19 cellular contexts compared by ENCODE assay signal in the genomic region with DNA sequence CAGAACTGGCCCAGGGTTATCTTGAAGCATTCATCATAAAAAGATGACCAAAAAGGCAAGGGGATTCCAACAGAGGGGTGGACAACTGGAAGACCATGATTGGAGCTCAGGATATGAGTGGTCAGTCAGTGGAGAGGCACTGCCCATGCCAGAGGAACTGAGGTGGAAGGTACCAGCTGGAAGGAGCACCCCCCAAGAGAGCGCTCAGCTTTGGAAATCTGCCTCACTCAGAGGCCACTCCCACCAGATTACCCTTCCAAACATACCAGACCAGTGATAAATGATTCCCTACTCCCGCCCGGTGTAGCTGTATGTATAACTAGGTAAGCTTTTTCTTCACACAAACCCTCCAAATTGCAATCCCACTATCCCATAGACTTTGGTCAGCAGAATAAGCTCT.
DNase-seq lines count a peak whose midpoint lies in the region; ATAC-seq, FAIRE-seq and TF ChIP-seq lines count a peak whose summit lies in the region.
"Had no signal": no experiment of that assay in that cellular context is flagged by ENCODE, and none has a peak within 500 bp of the region (broad histone marks: within the 10 kb centered on the region; RNA-seq: fewer than 3 reads in every experiment).

No MANE protein-coding gene starts in this region.

- H3K9me3 ChIP-seq in astrocyte (ENCODE audit: insufficient read depth, low read depth, low read length) (no peaks in the 10 kb centered on the region), H1 (ENCODE audit: insufficient read depth in 2 of 2, low read depth in 1 of 2, low read length in 1 of 2) (no peaks in the 10 kb centered on the region)
- H3K9me3 ChIP-seq: A549, BLaER1 had no signal

- H3K79me2 ChIP-seq in astrocyte (ENCODE audit: insufficient read depth, low read length) = no peaks in the 10 kb centered on the region
- H3K79me2 ChIP-seq in H1 (ENCODE audit: control insufficient read depth in 1 of 2, insufficient read depth in 2 of 2, low read length in 2 of 2) = no peaks in the 10 kb centered on the region

- no peak overlapping the region for H4K8ac ChIP-seq in H1 (ENCODE audit: extremely low read depth, insufficient read depth, low read length)

- no peak overlapping the region for H3K14ac ChIP-seq in H1 (ENCODE audit: insufficient read length)

- H3K4me3 ChIP-seq in astrocyte (ENCODE audit: insufficient read depth, low read depth, low read length) = no peak overlapping the region
- no peak overlapping the region for H3K4me3 ChIP-seq in H1 (ENCODE audit: extremely low read depth in 1 of 4, insufficient read depth in 2 of 4, low read depth in 3 of 4, low read length in 4 of 4)
- H3K4me3 ChIP-seq: A549, BLaER1 had no signal

- intact Hi-C loops in activated CD8-positive, alpha-beta T cell treated with anti-CD3 and anti-CD28 coated beads for 36 hours (cut with micrococcal nuclease) = no loop called here

- FAIRE-seq in astrocyte (lab: Jason Lieb, UNC) (no peak), H1 (lab: Jason Lieb, UNC) (no peak)
- FAIRE-seq: GM18507, HTR-8/SVneo had no signal

- POLR2A ChIA-PET in H1 (lab: Charles Lee; ENCODE audit: partially characterized antibody) = no interaction called here
- POLR2A ChIA-PET in activated CD8-positive, alpha-beta T cell treated with anti-CD3 and anti-CD28 coated beads for 36 hours (lab: Charles Lee) = no interaction called here

- H4K91ac ChIP-seq in H1 (replicated peaks; ENCODE audit: insufficient read length, low read length) = no peak overlapping the region

- ATAC-seq in stimulated activated memory B cell treated with anti-CD40 and anti-IgM and Interleukin-4, amounts not matched to agents 10 μg/mL and 1 μg/mL and 100 μg/mL, for 72 hours = peak; percentile 53
- no peak for ATAC-seq in GM19467 (IDR thresholded peaks at IDR 0.05; ENCODE audit: unreplicated experiment)
- no peak for ATAC-seq in activated CD8-positive, alpha-beta T cell treated with anti-CD3 and anti-CD28 coated beads for 36 hours
- ATAC-seq: A549 had no signal

- 95% methylated on average over 3 of the region's 3 CpGs; no CpG with 5 or more reads in 1 of the 2 experiments for WGBS in H1 (ENCODE audit: extremely low coverage in 1 of 2, insufficient coverage in 1 of 2, insufficient read length in 1 of 2, insufficient replicate concordance in 2 of 2, low coverage in 1 of 2, low lambda C conversion rate in 2 of 2, missing lambda C conversion rate in 1 of 2), 2 experiments

- peak overlapping the region; percentile 44 for H3K27ac Mint-ChIP-seq in astrocyte (ENCODE audit: unreplicated experiment)
- H3K27ac Mint-ChIP-seq in stimulated activated memory B cell treated with anti-CD40 and anti-IgM and Interleukin-4, amounts not matched to agents 10 μg/mL and 1 μg/mL and 100 μg/mL, for 72 hours = no peak overlapping the region
- no peak overlapping the region for H3K27ac Mint-ChIP-seq in activated CD8-positive, alpha-beta T cell treated with anti-CD3 and anti-CD28 coated beads for 36 hours
- H3K27ac Mint-ChIP-seq: CD14-positive monocyte; CD4-positive, alpha-beta memory T cell had no signal

- CTCF ChIA-PET in H1 (lab: Charles Lee; ENCODE audit: partially characterized antibody) = interaction anchor here (1.0 kb wide), 1 partner anchor 174 kb away, joined by 3 read pairs; no protein-coding TSS in a partner anchor
- CTCF ChIA-PET in activated CD8-positive, alpha-beta T cell treated with anti-CD3 and anti-CD28 coated beads for 36 hours (lab: Charles Lee) = no interaction called here

- peaks cover 2% of the 10 kb centered on the region for H3K27me3 Mint-ChIP-seq in astrocyte (ENCODE audit: low read depth, unreplicated experiment)
- H3K27me3 Mint-ChIP-seq in stimulated activated memory B cell treated with anti-CD40 and anti-IgM and Interleukin-4, amounts not matched to agents 10 μg/mL and 1 μg/mL and 100 μg/mL, for 72 hours = no peaks in the 10 kb centered on the region
- H3K27me3 Mint-ChIP-seq in activated CD8-positive, alpha-beta T cell treated with anti-CD3 and anti-CD28 coated beads for 36 hours = peaks cover 6% of the 10 kb centered on the region

- peak; percentile 40 for DNase-seq in DMS 273 (lab: John Stamatoyannopoulos, UW; ENCODE audit: unreplicated experiment)
- DNase-seq in DMS 273 treated with DMSO at 0.1 percent for 48 hours (lab: John Stamatoyannopoulos, UW) = no peak
- DNase-seq in astrocyte (ENCODE audit: low read depth) = no peak
- DNase-seq in H1 (ENCODE audit: low read depth in 1 of 2, low spot score in 2 of 2) = no peak
- no peak for DNase-seq in NCI-H1092 treated with DMSO at 0.1 percent for 48 hours (lab: John Stamatoyannopoulos, UW)
- DNase-seq in activated CD8-positive, alpha-beta T cell treated with anti-CD3 and anti-CD28 coated beads for 36 hours = no peak
- DNase-seq: AML-193; CD4-positive, alpha-beta memory T cell; GDM1; GOT3; H9 had no signal

- no peak overlapping the region for H2AFZ ChIP-seq in astrocyte (ENCODE audit: low read depth, low read length)
- peak overlapping the region; percentile 65 for H2AFZ ChIP-seq in H1 (ENCODE audit: low read length)

- H3K9me3 Mint-ChIP-seq in astrocyte (ENCODE audit: unreplicated experiment) = no peaks in the 10 kb centered on the region
- H3K9me3 Mint-ChIP-seq in stimulated activated memory B cell treated with anti-CD40 and anti-IgM and Interleukin-4, amounts not matched to agents 10 μg/mL and 1 μg/mL and 100 μg/mL, for 72 hours = no peaks in the 10 kb centered on the region
- H3K9me3 Mint-ChIP-seq in activated CD8-positive, alpha-beta T cell treated with anti-CD3 and anti-CD28 coated beads for 36 hours = no peaks in the 10 kb centered on the region
- H3K9me3 Mint-ChIP-seq: CD14-positive monocyte; CD4-positive, alpha-beta memory T cell; H9 had no signal

- H3K27ac ChIP-seq in astrocyte (ENCODE audit: low read depth, low read length) (no peak overlapping the region), H1 (ENCODE audit: low read depth, low read length) (no peak overlapping the region)
- H3K27ac ChIP-seq: 22Rv1, A549, BLaER1 had no signal

- no peaks in the 10 kb centered on the region for H4K20me1 ChIP-seq in astrocyte (ENCODE audit: insufficient read depth, low read length)
- H4K20me1 ChIP-seq in H1 (replicated peaks in 1 of 2; ENCODE audit: control insufficient read depth in 1 of 2, insufficient read depth in 2 of 2, low read length in 2 of 2) = no peaks in the 10 kb centered on the region
- H4K20me1 ChIP-seq: BLaER1 had no signal

- H2BK5ac ChIP-seq in H1 (ENCODE audit: low read depth, low read length) = no peak overlapping the region

- no peak for TF ChIP-seq POLR2A in H1 (IDR thresholded peaks at IDR 0.05; ENCODE audit: control extremely low read depth in 1 of 2, low read depth in 2 of 2, low read length in 2 of 2)

- no peaks in the 10 kb centered on the region for H3K4me1 Mint-ChIP-seq in astrocyte (ENCODE audit: low read depth, unreplicated experiment)
- no peaks in the 10 kb centered on the region for H3K4me1 Mint-ChIP-seq in stimulated activated memory B cell treated with anti-CD40 and anti-IgM and Interleukin-4, amounts not matched to agents 10 μg/mL and 1 μg/mL and 100 μg/mL, for 72 hours
- H3K4me1 Mint-ChIP-seq in activated CD8-positive, alpha-beta T cell treated with anti-CD3 and anti-CD28 coated beads for 36 hours (ENCODE audit: low read depth) = no peaks in the 10 kb centered on the region
- H3K4me1 Mint-ChIP-seq: CD14-positive monocyte; CD4-positive, alpha-beta memory T cell; H9 had no signal

- H3K9ac ChIP-seq in astrocyte (ENCODE audit: low read length) (no peak overlapping the region), H1 (replicated peaks in 1 of 4; ENCODE audit: extremely low read depth in 1 of 4, low read depth in 3 of 4, low read length in 3 of 4) (no peak overlapping the region)
- H3K9ac ChIP-seq: BLaER1 had no signal

- H3K27me3 ChIP-seq in astrocyte (ENCODE audit: insufficient read depth, low read length) (no peaks in the 10 kb centered on the region), H1 (replicated peaks in 1 of 4; ENCODE audit: control insufficient read depth in 3 of 4, extremely low read depth in 1 of 4, insufficient read depth in 3 of 4, low read length in 3 of 4) (no peaks in the 10 kb centered on the region)
- H3K27me3 ChIP-seq: BLaER1 had no signal

- H3K23ac ChIP-seq in H1 (ENCODE audit: insufficient read length) = no peak overlapping the region

- no peak overlapping the region for H3K56ac ChIP-seq in H1 (replicated peaks; ENCODE audit: insufficient read length, low read depth, low read length)

- no peaks in the 10 kb centered on the region for H3K23me2 ChIP-seq in H1 (ENCODE audit: low read depth, low read length)

- no peak overlapping the region for H3K4ac ChIP-seq in H1 (replicated peaks; ENCODE audit: insufficient read length, low read depth, low read length)

- H3K79me1 ChIP-seq in H1 (ENCODE audit: low read depth, low read length) = no peaks in the 10 kb centered on the region

- no peak overlapping the region for H2BK12ac ChIP-seq in H1 (ENCODE audit: low read depth, low read length)

- H3K36me3 Mint-ChIP-seq in astrocyte (ENCODE audit: low read depth, unreplicated experiment) = no peaks in the 10 kb centered on the region
- H3K36me3 Mint-ChIP-seq in stimulated activated memory B cell treated with anti-CD40 and anti-IgM and Interleukin-4, amounts not matched to agents 10 μg/mL and 1 μg/mL and 100 μg/mL, for 72 hours = no peaks in the 10 kb centered on the region
- H3K36me3 Mint-ChIP-seq in activated CD8-positive, alpha-beta T cell treated with anti-CD3 and anti-CD28 coated beads for 36 hours (ENCODE audit: low read depth) = no peaks in the 10 kb centered on the region
- H3K36me3 Mint-ChIP-seq: CD14-positive monocyte; CD4-positive, alpha-beta memory T cell had no signal

- H3K36me3 ChIP-seq in astrocyte (ENCODE audit: insufficient read depth, low read length) = no peaks in the 10 kb centered on the region
- no peaks in the 10 kb centered on the region for H3K36me3 ChIP-seq in H1 (ENCODE audit: control insufficient read depth in 2 of 4, insufficient read depth in 4 of 4, low read length in 3 of 4)
- H3K36me3 ChIP-seq: BLaER1 had no signal

- H2BK120ac ChIP-seq in H1 (replicated peaks; ENCODE audit: low read depth, low read length) = no peak overlapping the region

- H3K4me1 ChIP-seq in astrocyte (ENCODE audit: insufficient read depth, low read length) (no peaks in the 10 kb centered on the region), H1 (replicated peaks in 1 of 4; ENCODE audit: control insufficient read depth in 3 of 4, insufficient read depth in 4 of 4, low read length in 3 of 4) (no peaks in the 10 kb centered on the region)
- H3K4me1 ChIP-seq: A549, BLaER1 had no signal

- H2AK5ac ChIP-seq in H1 (ENCODE audit: low read depth, low read length) = no peak overlapping the region

- no peak overlapping the region for H3K4me3 Mint-ChIP-seq in astrocyte (ENCODE audit: unreplicated experiment)
- H3K4me3 Mint-ChIP-seq in stimulated activated memory B cell treated with anti-CD40 and anti-IgM and Interleukin-4, amounts not matched to agents 10 μg/mL and 1 μg/mL and 100 μg/mL, for 72 hours = no peak overlapping the region
- no peak overlapping the region for H3K4me3 Mint-ChIP-seq in activated CD8-positive, alpha-beta T cell treated with anti-CD3 and anti-CD28 coated beads for 36 hours
- H3K4me3 Mint-ChIP-seq: CD14-positive monocyte, H9 had no signal

- no peak for TF ChIP-seq CTCF in astrocyte (IDR thresholded peaks at IDR 0.05; ENCODE audit: insufficient read depth, low read depth, low read length)
- TF ChIP-seq CTCF in H1 (IDR thresholded peaks at IDR 0.05; ENCODE audit: control extremely low read depth in 1 of 3, insufficient read depth in 1 of 3, low read depth in 1 of 3, low read length in 3 of 3) = no peak
- no peak for TF ChIP-seq CTCF in activated CD8-positive, alpha-beta T cell treated with anti-CD3 and anti-CD28 coated beads for 36 hours (IDR thresholded peaks at IDR 0.05)

- H3K18ac ChIP-seq in H1 (ENCODE audit: extremely low read depth, low read length) = no peak overlapping the region

- TF ChIP-seq EP300 in H1 (IDR thresholded peaks at IDR 0.05; ENCODE audit: borderline replicate concordance in 1 of 2, low read depth in 2 of 2, low read length in 2 of 2) = no peak

- no peak overlapping the region for H2BK15ac ChIP-seq in H1 (ENCODE audit: low read length)

- H4K5ac ChIP-seq in H1 (ENCODE audit: insufficient read length, low read depth, low read length) = no peak overlapping the region

- H2BK20ac ChIP-seq in H1 (ENCODE audit: low read length) = no peak overlapping the region

- no peak for TF ChIP-seq RAD21 in H1 (IDR thresholded peaks at IDR 0.05 in 1 of 2, conservative IDR thresholded peaks at IDR 0.05 in 1 of 2; ENCODE audit: low read depth in 2 of 2, low read length in 2 of 2)

- no peak overlapping the region for H3K4me2 ChIP-seq in astrocyte (ENCODE audit: low read length)
- H3K4me2 ChIP-seq in H1 (ENCODE audit: insufficient read depth in 1 of 2, low read depth in 2 of 2, low read length in 2 of 2) = no peak overlapping the region
- H3K4me2 ChIP-seq: A549, BLaER1 had no signal
